ENCODE assay signal across 37 cellular contexts in genomic region chr5:52734557-52734956, GRCh38.
"Had no signal": no experiment of that assay in that cellular context is flagged by ENCODE, and none has a peak within 500 bp of the region (broad histone marks: within the 10 kb centered on the region; RNA-seq: fewer than 3 reads in every experiment).

No MANE protein-coding gene starts in this region.

- FAIRE-seq: endothelial cell of umbilical vein had no signal

- H3K36me3 Mint-ChIP-seq: brain had no signal

- H3K27ac Mint-ChIP-seq: activated B cell treated with CpG ODN at 0.5 μM for 24 hours; activated CD4-positive, alpha-beta memory T cell treated with anti-CD3 and anti-CD28 coated beads for 36 hours; activated CD4-positive, alpha-beta T cell treated with anti-CD3 and anti-CD28 coated beads for 36 hours; activated CD4-positive, alpha-beta T cell treated with anti-CD3 and anti-CD28 coated beads, Interleukin-2, amount 10 ng/mL, durations not matched to agents 24 days and 14 days; activated CD8-positive, alpha-beta memory T cell treated with anti-CD3 and anti-CD28 coated beads, Interleukin-2, amount 10 ng/mL, durations not matched to agents 7 days and 5 days; activated CD8-positive, alpha-beta T cell treated with anti-CD3 and anti-CD28 coated beads, Interleukin-2, amount 10 ng/mL, durations not matched to agents 7 days and 5 days; activated naive CD4-positive, alpha-beta T cell treated with anti-CD3 and anti-CD28 coated beads for 36 hours; activated naive CD4-positive, alpha-beta T cell treated with anti-CD3 and anti-CD28 coated beads, Interleukin-2, amount 50 U/mL, for 24 hours; activated naive CD8-positive, alpha-beta T cell treated with anti-CD3 and anti-CD28 coated beads for 36 hours; activated naive CD8-positive, alpha-beta T cell treated with anti-CD3 and anti-CD28 coated beads, Interleukin-2, amount 50 U/mL, for 24 hours; activated T-helper 1 cell treated with anti-CD3 and anti-CD28 coated beads, Interleukin-12 subunit alpha, Interleukin-12 subunit beta, Interleukin-2, Interleukin-4 antibody, amounts not matched to agents 30 ng/mL and 10 ng/mL and 1 ng/mL, durations not matched to agents 14 hours and 24 hours and 36 hours; activated T-helper 2 cell treated with anti-CD3 and anti-CD28 coated beads, Interferon-gamma antibody, Interleukin-2, Interleukin-4, amounts not matched to agents 10 μg/mL and 5 μg/mL and 100 μg/mL, durations not matched to agents 14 hours and 24 hours and 36 hours; brain; T-helper 17 cell; T-helper 2 cell treated with Interferon-gamma antibody and Interleukin-4, amounts not matched to agents 5 μg/mL and 100 μg/mL, for 36 hours had no signal

- H3K4me1 ChIP-seq: breast epithelium, colonic mucosa, esophagus squamous epithelium, gastroesophageal sphincter had no signal

- H3K27me3 ChIP-seq: adrenal gland, breast epithelium, cardiac muscle cell, colonic mucosa, esophagus squamous epithelium, gastroesophageal sphincter, heart right ventricle had no signal

- H3K4me3 Mint-ChIP-seq: activated B cell treated with CpG ODN at 0.5 μM for 24 hours; activated CD4-positive, alpha-beta memory T cell treated with anti-CD3 and anti-CD28 coated beads for 36 hours; activated CD4-positive, alpha-beta T cell treated with anti-CD3 and anti-CD28 coated beads for 36 hours; activated CD4-positive, alpha-beta T cell treated with anti-CD3 and anti-CD28 coated beads, Interleukin-2, amount 10 ng/mL, durations not matched to agents 24 days and 14 days; activated CD8-positive, alpha-beta memory T cell treated with anti-CD3 and anti-CD28 coated beads, Interleukin-2, amount 10 ng/mL, durations not matched to agents 7 days and 5 days; activated CD8-positive, alpha-beta T cell treated with anti-CD3 and anti-CD28 coated beads, Interleukin-2, amount 10 ng/mL, durations not matched to agents 7 days and 5 days; activated naive CD4-positive, alpha-beta T cell treated with anti-CD3 and anti-CD28 coated beads for 36 hours; activated naive CD4-positive, alpha-beta T cell treated with anti-CD3 and anti-CD28 coated beads, Interleukin-2, amount 50 U/mL, for 24 hours; activated naive CD8-positive, alpha-beta T cell treated with anti-CD3 and anti-CD28 coated beads for 36 hours; activated naive CD8-positive, alpha-beta T cell treated with anti-CD3 and anti-CD28 coated beads, Interleukin-2, amount 50 U/mL, for 24 hours; activated T-helper 1 cell treated with anti-CD3 and anti-CD28 coated beads, Interleukin-12 subunit alpha, Interleukin-12 subunit beta, Interleukin-2, Interleukin-4 antibody, amounts not matched to agents 30 ng/mL and 10 ng/mL and 1 ng/mL, durations not matched to agents 14 hours and 24 hours and 36 hours; brain; T-helper 17 cell; T-helper 2 cell treated with Interferon-gamma antibody and Interleukin-4, amounts not matched to agents 5 μg/mL and 100 μg/mL, for 36 hours had no signal

- H3K36me3 ChIP-seq: adrenal gland, breast epithelium, cardiac muscle cell, colonic mucosa, esophagus squamous epithelium, gastroesophageal sphincter, heart right ventricle, WERI-Rb-1 had no signal

- H3K9me3 Mint-ChIP-seq: activated B cell treated with CpG ODN at 0.5 μM for 24 hours had no signal

- H3K27me3 Mint-ChIP-seq: activated B cell treated with CpG ODN at 0.5 μM for 24 hours; activated CD4-positive, alpha-beta memory T cell treated with anti-CD3 and anti-CD28 coated beads for 36 hours; activated CD4-positive, alpha-beta T cell treated with anti-CD3 and anti-CD28 coated beads for 36 hours; activated CD4-positive, alpha-beta T cell treated with anti-CD3 and anti-CD28 coated beads, Interleukin-2, amount 10 ng/mL, durations not matched to agents 24 days and 14 days; activated CD8-positive, alpha-beta memory T cell treated with anti-CD3 and anti-CD28 coated beads, Interleukin-2, amount 10 ng/mL, durations not matched to agents 7 days and 5 days; activated naive CD4-positive, alpha-beta T cell treated with anti-CD3 and anti-CD28 coated beads, Interleukin-2, amount 50 U/mL, for 24 hours; activated naive CD8-positive, alpha-beta T cell treated with anti-CD3 and anti-CD28 coated beads for 36 hours; activated naive CD8-positive, alpha-beta T cell treated with anti-CD3 and anti-CD28 coated beads, Interleukin-2, amount 50 U/mL, for 24 hours; T-helper 17 cell had no signal

- ATAC-seq: activated CD4-positive, alpha-beta T cell treated with anti-CD3 and anti-CD28 coated beads for 36 hours; activated CD8-positive, alpha-beta memory T cell treated with anti-CD3 and anti-CD28 coated beads, Interleukin-2, amount 10 ng/mL, durations not matched to agents 7 days and 5 days; activated CD8-positive, alpha-beta T cell treated with anti-CD3 and anti-CD28 coated beads, Interleukin-2, amount 10 ng/mL, durations not matched to agents 7 days and 5 days; activated naive CD8-positive, alpha-beta T cell treated with anti-CD3 and anti-CD28 coated beads, Interleukin-2, amount 50 U/mL, for 24 hours; gastroesophageal sphincter; heart right ventricle; T-helper 17 cell had no signal

- H3K9me3 ChIP-seq: adrenal gland, breast epithelium, colonic mucosa, esophagus squamous epithelium, gastroesophageal sphincter had no signal

- H3K27ac ChIP-seq: adrenal gland, breast epithelium, cardiac muscle cell, colonic mucosa, epithelial cell of prostate, esophagus squamous epithelium, gastroesophageal sphincter, heart right ventricle, WERI-Rb-1 had no signal

- H3K4me3 ChIP-seq: adrenal gland, breast epithelium, cardiac muscle cell, colonic mucosa, esophagus squamous epithelium, gastroesophageal sphincter, heart right ventricle had no signal

- H3K4me1 Mint-ChIP-seq: activated B cell treated with CpG ODN at 0.5 μM for 24 hours, brain had no signal

- DNase-seq: activated B cell treated with CpG ODN at 0.5 μM for 24 hours; activated CD4-positive, alpha-beta memory T cell treated with anti-CD3 and anti-CD28 coated beads for 36 hours; activated CD4-positive, alpha-beta T cell treated with anti-CD3 and anti-CD28 coated beads for 36 hours; activated CD4-positive, alpha-beta T cell treated with anti-CD3 and anti-CD28 coated beads, Interleukin-2, amount 10 ng/mL, durations not matched to agents 24 days and 14 days; activated CD4-positive, CD25-positive, alpha-beta regulatory T cell treated with anti-CD3 and anti-CD28 coated beads, Interleukin-2, amount 50 U/mL, for 72 hours; activated CD8-positive, alpha-beta memory T cell treated with anti-CD3 and anti-CD28 coated beads, Interleukin-2, amount 10 ng/mL, durations not matched to agents 7 days and 5 days; activated CD8-positive, alpha-beta memory T cell treated with anti-CD3 and anti-CD28 coated beads, Interleukin-2, amount 50 U/mL, for 4 hours; activated CD8-positive, alpha-beta T cell treated with anti-CD3 and anti-CD28 coated beads, Interleukin-2, amount 10 ng/mL, durations not matched to agents 7 days and 5 days; activated effector memory CD4-positive, alpha-beta T cell treated with anti-CD3 and anti-CD28 coated beads, Interleukin-2, amount 50 U/mL, for 16 hours; activated naive CD4-positive, alpha-beta T cell treated with anti-CD3 and anti-CD28 coated beads for 36 hours; activated naive CD8-positive, alpha-beta T cell treated with anti-CD3 and anti-CD28 coated beads for 36 hours; activated naive CD8-positive, alpha-beta T cell treated with anti-CD3 and anti-CD28 coated beads, Interleukin-2, amount 50 U/mL, for 24 hours; activated T-cell treated with anti-CD3 and anti-CD28 coated beads, Interleukin-2, amount 50 U/mL, for 1 hour; activated T-cell treated with anti-CD3 and anti-CD28 coated beads, Interleukin-2, amount 50 U/mL, for 48 hours; adrenal gland; amygdala; aorta; central memory CD4-positive, alpha-beta T cell; cerebellar nuclear complex; colonic mucosa; effector CD8-positive, alpha-beta T cell; esophagus squamous epithelium; foreskin melanocyte; heart right ventricle; T-helper 17 cell; T1000; WERI-Rb-1 had no signal
